Comparison of ENCODE assay signal across 18 cellular contexts in the genomic region with DNA sequence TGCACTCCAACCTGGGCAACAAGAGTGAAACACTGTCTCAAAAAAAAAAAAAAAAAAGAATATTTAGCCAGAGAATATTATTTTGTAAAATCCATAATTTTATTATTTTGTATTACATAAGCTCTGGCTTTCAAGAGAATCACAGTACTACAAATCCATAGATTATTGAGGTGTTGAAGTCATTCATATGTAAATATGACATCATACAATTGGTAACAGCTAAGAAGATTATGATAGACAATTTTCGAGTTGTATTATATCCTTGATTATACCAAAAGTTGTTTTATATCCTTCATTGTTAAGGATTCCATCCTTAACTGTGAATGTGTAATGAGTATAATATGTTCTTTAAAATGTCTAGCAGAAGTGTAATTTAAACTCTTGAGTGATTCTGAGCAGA. TPM values are rescaled to one million over a fixed set of nuclear protein-coding genes. Genes with fewer than 3 reads are reported as not detected.
DNase-seq lines count a peak whose midpoint lies in the region; ATAC-seq, FAIRE-seq and TF ChIP-seq lines count a peak whose summit lies in the region.
"Had no signal": no experiment of that assay in that cellular context is flagged by ENCODE, and none has a peak within 500 bp of the region (broad histone marks: within the 10 kb centered on the region; RNA-seq: fewer than 3 reads in every experiment).

No MANE protein-coding gene starts in this region.

- no peak overlapping the region for H2AFZ ChIP-seq in HepG2 (ENCODE audit: low read length)

- in situ Hi-C loops in HepG2 (cut with HindIII; ENCODE audit: extremely low pct_ligation_motif_present, low pct_unique_long_range_greater_than_20kb) = no loop called here

- no peaks in the 10 kb centered on the region for H3K79me2 ChIP-seq in HepG2 (ENCODE audit: insufficient read depth, low read length)

- TF ChIP-seq EP300 in HepG2 (IDR thresholded peaks at IDR 0.05; ENCODE audit: low read depth in 2 of 2, low read length in 2 of 2) = no peak
- no peak for TF ChIP-seq EP300 in HepG2 (CRISPR knock-in tag; IDR thresholded peaks at IDR 0.05; ENCODE audit: borderline replicate concordance)

- H3K4me3 ChIP-seq in HepG2 (replicated peaks in 1 of 3; ENCODE audit: insufficient read depth in 1 of 3, low read depth in 2 of 3, low read length in 3 of 3) (no peak overlapping the region), right lobe of liver (no peak overlapping the region), HEK293 (ENCODE audit: low read depth, low read length) (no peak overlapping the region), testis (no peak overlapping the region)
- H3K4me3 ChIP-seq: BLaER1 had no signal

- no peak overlapping the region for H3K4me2 ChIP-seq in HepG2 (ENCODE audit: low read depth, low read length)
- H3K4me2 ChIP-seq: BLaER1 had no signal

- intact Hi-C loops in HepG2 (cut with micrococcal nuclease; ENCODE audit: unreplicated experiment) = no loop called here
- intact Hi-C loops in right lobe of liver (cut with DNase I) = no loop called here
- intact Hi-C loops in testis (cut with DNase I; ENCODE audit: low total_unique reads) = no loop called here
- intact Hi-C loops in activated CD4-positive, alpha-beta T cell treated with anti-CD3 and anti-CD28 coated beads for 36 hours (cut with DNase I, micrococcal nuclease) = no loop called here

- POLR2A ChIA-PET in HepG2 (lab: Yijun Ruan, JAX) = no interaction called here
- POLR2A ChIA-PET in HEK293 (lab: Yijun Ruan, JAX) = no interaction called here
- POLR2A ChIA-PET in activated CD4-positive, alpha-beta T cell treated with anti-CD3 and anti-CD28 coated beads for 36 hours (lab: Charles Lee) = no interaction called here

- H3K4me1 ChIP-seq in HepG2 (ENCODE audit: insufficient read depth, low read length) (0 out of 2 replicates have a peak, but pooled peaks cover 9% of the 10 kb centered on the region), right lobe of liver (peaks cover 0 to 3% (median 0%) of the 10 kb centered on the region in 4 donors), HEK293 (ENCODE audit: control insufficient read depth, insufficient read depth, low read length) (no peaks in the 10 kb centered on the region), testis (no peaks in the 10 kb centered on the region)
- H3K4me1 ChIP-seq: Caco-2 had no signal

- no peak for ATAC-seq in HepG2
- ATAC-seq in right lobe of liver = no peak
- no peak for ATAC-seq in activated CD4-positive, alpha-beta T cell treated with anti-CD3 and anti-CD28 coated beads for 36 hours
- ATAC-seq: CD8-positive, alpha-beta T cell had no signal

- no peak for DNase-seq in HepG2 (ENCODE audit: low spot score)
- DNase-seq in right lobe of liver = no peak
- DNase-seq in testis = no peak
- DNase-seq in NCI-H69 (lab: John Stamatoyannopoulos, UW) = no peak
- DNase-seq in activated CD4-positive, alpha-beta T cell treated with anti-CD3 and anti-CD28 coated beads for 36 hours = no peak
- DNase-seq: Caco-2; CD4-positive, CD25-positive, alpha-beta regulatory T cell; CD8-positive, alpha-beta T cell; DMS153; DND-41; H7; HCEC 1CT had no signal

- H4K20me1 ChIP-seq in HepG2 (ENCODE audit: insufficient read depth, low read length) = no peaks in the 10 kb centered on the region
- H4K20me1 ChIP-seq: BLaER1 had no signal

- TF ChIP-seq POLR2A in HepG2 (IDR thresholded peaks at IDR 0.05; ENCODE audit: insufficient read depth in 1 of 2, low read depth in 2 of 2, low read length in 2 of 2) (no peak), right lobe of liver (IDR thresholded peaks at IDR 0.05) (no peak), testis (IDR thresholded peaks at IDR 0.05) (no peak)

- BruUV-seq in HepG2 (replicated peaks; lab: Mats Ljungman, UMichigan) = no TSS peak

- H3K27ac Mint-ChIP-seq in activated CD4-positive, alpha-beta T cell treated with anti-CD3 and anti-CD28 coated beads for 36 hours = no peak overlapping the region
- H3K27ac Mint-ChIP-seq: B cell; CD4-positive, CD25-positive, alpha-beta regulatory T cell; CD8-positive, alpha-beta T cell had no signal

- H3K9ac ChIP-seq in HepG2 (ENCODE audit: insufficient read depth, low read depth, low read length) = no peak overlapping the region
- H3K9ac ChIP-seq: BLaER1 had no signal

- no peak overlapping the region for H3K27ac ChIP-seq in HepG2 (ENCODE audit: extremely low read length, insufficient read depth, low read length)
- H3K27ac ChIP-seq in right lobe of liver = no peak overlapping the region
- H3K27ac ChIP-seq in HEK293 (ENCODE audit: extremely low read depth, low read depth, low read length) = no peak overlapping the region
- H3K27ac ChIP-seq in testis = peak overlapping the region; percentile 7 to 60
- H3K27ac ChIP-seq: BLaER1, C4-2B had no signal

- H3K36me3 Mint-ChIP-seq in activated CD4-positive, alpha-beta T cell treated with anti-CD3 and anti-CD28 coated beads for 36 hours (ENCODE audit: low read depth) = no peaks in the 10 kb centered on the region
- H3K36me3 Mint-ChIP-seq: CD4-positive, CD25-positive, alpha-beta regulatory T cell; CD8-positive, alpha-beta T cell had no signal

- peaks cover 12% of the 10 kb centered on the region for H3K4me1 Mint-ChIP-seq in activated CD4-positive, alpha-beta T cell treated with anti-CD3 and anti-CD28 coated beads for 36 hours

- H3K9me3 ChIP-seq in HepG2 (ENCODE audit: low read length) (no peaks in the 10 kb centered on the region), right lobe of liver (no peaks in the 10 kb centered on the region), HEK293 (ENCODE audit: control insufficient read depth, insufficient read depth, low read depth, low read length) (no peaks in the 10 kb centered on the region), testis (no peaks in the 10 kb centered on the region)
- H3K9me3 ChIP-seq: Caco-2 had no signal

- no peak overlapping the region for H3K4me3 Mint-ChIP-seq in activated CD4-positive, alpha-beta T cell treated with anti-CD3 and anti-CD28 coated beads for 36 hours
- H3K4me3 Mint-ChIP-seq: B cell; CD4-positive, CD25-positive, alpha-beta regulatory T cell; CD8-positive, alpha-beta T cell had no signal

- no peaks in the 10 kb centered on the region for H3K9me3 Mint-ChIP-seq in activated CD4-positive, alpha-beta T cell treated with anti-CD3 and anti-CD28 coated beads for 36 hours (ENCODE audit: low read depth)
- H3K9me3 Mint-ChIP-seq: CD8-positive, alpha-beta T cell had no signal

- no peak for TF ChIP-seq CTCF in HepG2 (CRISPR knock-in tag; IDR thresholded peaks at IDR 0.05)
- TF ChIP-seq CTCF in right lobe of liver (IDR thresholded peaks at IDR 0.05) = no peak
- no peak for TF ChIP-seq CTCF in HEK293 (tag by site-specific recombination; IDR thresholded peaks at IDR 0.05)
- TF ChIP-seq CTCF in testis (IDR thresholded peaks at IDR 0.05) = no peak

- peaks cover 23% of the 10 kb centered on the region for H3K27me3 Mint-ChIP-seq in activated CD4-positive, alpha-beta T cell treated with anti-CD3 and anti-CD28 coated beads for 36 hours

- 0 out of 5 replicates have a peak, but pooled peaks cover 0 to 3% of the 10 kb centered on the region in 2 experiments for H3K27me3 ChIP-seq in HepG2 (ENCODE audit: control insufficient read depth in 1 of 2, insufficient read depth in 2 of 2, low read length in 2 of 2)
- no peaks in the 10 kb centered on the region for H3K27me3 ChIP-seq in right lobe of liver
- H3K27me3 ChIP-seq in testis = no peaks in the 10 kb centered on the region
- H3K27me3 ChIP-seq: BLaER1 had no signal

- CTCF ChIA-PET in HepG2 (lab: Yijun Ruan, JAX; ENCODE audit: low intra/inter-chr PET ratio, low total read pairs) = no interaction called here
- CTCF ChIA-PET in HEK293 (lab: Yijun Ruan, JAX) = interaction anchor here (0.7 kb wide), 1 partner anchor 117 kb away, joined by 3 read pairs; no protein-coding TSS in a partner anchor
- CTCF ChIA-PET in activated CD4-positive, alpha-beta T cell treated with anti-CD3 and anti-CD28 coated beads for 36 hours (lab: Charles Lee) = no interaction called here

- H3K36me3 ChIP-seq in HepG2 (replicated peaks in 1 of 2; ENCODE audit: control insufficient read depth in 1 of 2, insufficient read depth in 2 of 2, low read length in 2 of 2) (no peaks in the 10 kb centered on the region), right lobe of liver (no peaks in the 10 kb centered on the region), HEK293 (ENCODE audit: control insufficient read depth in 2 of 2, insufficient read depth in 1 of 2, low read length in 2 of 2) (no peaks in the 10 kb centered on the region), testis (ENCODE audit: low read depth, missing control alignments) (no peaks in the 10 kb centered on the region)
- H3K36me3 ChIP-seq: BLaER1 had no signal

- TF ChIP-seq RAD21 in HepG2 (CRISPR knock-in tag; IDR thresholded peaks at IDR 0.05) = no peak

- no peak for FAIRE-seq in HepG2 (lab: Jason Lieb, UNC)
- FAIRE-seq: GM12892, H1 had no signal

- WGBS in HepG2 (ENCODE audit: low lambda C conversion rate) = 0% methylated on average over 1 of the region's 1 CpG
- 63% methylated on average over 1 of the region's 1 CpG for WGBS in right lobe of liver (ENCODE audit: insufficient coverage, low coverage, low lambda C conversion rate, missing lambda C conversion rate)
- WGBS in testis, 2 donors = 45 to 63% methylated on average over 1 of the region's 1 CpG

RNA-seq across cellular contexts. Expression of a gene that starts 3.7 kb away (rescaled TPM):
- total RNA-seq in HepG2 (2016; rRNA removed; fragmentation: Illumina TruSeq; extraction: Trizol) (1.0 and 1.9 TPM in 2 replicates), right lobe of liver (1 to 10 TPM in 1 of 6 experiments, under 1 TPM in 5; 0.12 to 1.0 (median 0.31) TPM), testis (100 to 1,000 TPM; 142 to 211 TPM)
- total RNA-seq in HepG2 (2016; cell fraction: cytosol; rRNA removed; fragmentation: Illumina TruSeq; extraction: Trizol; ENCODE audit: low read depth) = 0.35 and 1.4 TPM in 2 replicates
- 0.67 and 1.4 TPM in 2 replicates for total RNA-seq in HepG2 (2016; cell fraction: insoluble cytoplasmic fraction; rRNA removed; fragmentation: Illumina TruSeq; extraction: Trizol)
- 0.87 and 0.93 TPM in 2 replicates for total RNA-seq in HepG2 (2016; cell fraction: membrane; rRNA removed; fragmentation: Illumina TruSeq; extraction: Trizol)
- 0.37 TPM in 1 of 2 replicates, not detected in the other for total RNA-seq in HepG2 (2016; cell fraction: nucleus; rRNA removed; fragmentation: Illumina TruSeq; extraction: Trizol)
- polyA plus RNA-seq in HepG2 (2011; rRNA removed) (0.88 and 1.1 TPM in 2 replicates), testis (ENCODE audit: insufficient read depth, low read depth, low replicate concordance) (549 TPM)
- 0.52 and 1.1 TPM in 2 replicates for polyA plus RNA-seq in HepG2 (2011; cell fraction: cytosol; rRNA removed)
- 0.12 and 0.19 TPM in 2 replicates for polyA plus RNA-seq in HepG2 (2011; cell fraction: nucleus; rRNA removed)
- 1.4 and 2.1 TPM in 2 replicates for polyA plus RNA-seq in HepG2 (2012)
- 0.51 and 1.2 TPM in 2 replicates for polyA plus RNA-seq in HepG2 (2016; cell fraction: cytosol; fragmentation: Illumina TruSeq; extraction: Trizol; ENCODE audit: low read depth)
- 0.94 and 0.97 TPM in 2 replicates for polyA plus RNA-seq in HepG2 (2016; cell fraction: insoluble cytoplasmic fraction; fragmentation: Illumina TruSeq; extraction: Trizol; ENCODE audit: low read depth)
- 0.83 and 1.2 TPM in 2 replicates for polyA plus RNA-seq in HepG2 (2016; cell fraction: membrane; fragmentation: Illumina TruSeq; extraction: Trizol; ENCODE audit: low read depth)
- polyA plus RNA-seq in HepG2 (2016; cell fraction: nucleus; fragmentation: Illumina TruSeq; extraction: Trizol; ENCODE audit: insufficient read depth, low read depth) = 0.67 TPM in 1 of 2 replicates, not detected in the other
- polyA minus RNA-seq in HepG2 (2011; rRNA and poly(A)+ RNA removed; ENCODE audit: low replicate concordance) = 1.2 TPM in 1 of 2 replicates, not detected in the other
- 0.89 TPM in 1 of 2 replicates, not detected in the other for polyA minus RNA-seq in HepG2 (2011; cell fraction: cytosol; rRNA and poly(A)+ RNA removed)
- 0.50 TPM in 1 of 2 replicates, not detected in the other for polyA minus RNA-seq in HepG2 (2011; cell fraction: nucleus; rRNA and poly(A)+ RNA removed)
- 1 to 10 TPM; 2.4 to 3.4 TPM for total RNA-seq in activated CD4-positive, alpha-beta T cell treated with anti-CD3 and anti-CD28 coated beads for 36 hours
- total RNA-seq: B cell, Caco-2 had no signal

Comparison
In these comparisons a context has a peak if more than half of its experiments do, and no peak if none do; other contexts are left out.
1. H3K27ac ChIP-seq: peak in testis (2 of 2); none in HepG2 (single experiment), right lobe of liver (0 of 3) and HEK293 (single experiment).
2. RNA of a gene that starts 3.7 kb away (total RNA-seq): 142 to 211 TPM in testis; 2.4 to 3.4 TPM in activated CD4-positive, alpha-beta T cell treated with anti-CD3 and anti-CD28 coated beads for 36 hours, 0.35 to 1.9 TPM in HepG2 and 0.12 to 1.0 TPM in right lobe of liver; every median in the first group is over 10 times any median in the second.